In genomic region chr2:217105733-217106649, GRCh38 we compare ENCODE assay signal across 10 cellular contexts.
A peak's percentile ranks its signal among the peaks of the same experiment; 100 is the strongest.
DNase-seq lines count a peak whose midpoint lies in the region; ATAC-seq, FAIRE-seq and TF ChIP-seq lines count a peak whose summit lies in the region.
"Had no signal": no experiment of that assay in that cellular context is flagged by ENCODE, and none has a peak within 500 bp of the region (broad histone marks: within the 10 kb centered on the region; RNA-seq: fewer than 3 reads in every experiment).

No MANE protein-coding gene starts in this region.

- H3K36me3 ChIP-seq in Panc1 (ENCODE audit: control insufficient read depth, insufficient read depth, low read length) (no peaks in the 10 kb centered on the region), endothelial cell of umbilical vein (ENCODE audit: control insufficient read depth in 2 of 2, extremely low read depth in 1 of 2, insufficient read depth in 2 of 2, low read length in 2 of 2) (no peaks in the 10 kb centered on the region), tibial nerve (no peaks in the 10 kb centered on the region)

- 66 to 82% methylated on average over 5 of the region's 5 CpGs for WGBS in tibial nerve, 2 donors

- no peaks in the 10 kb centered on the region for H4K20me1 ChIP-seq in endothelial cell of umbilical vein (replicated peaks; ENCODE audit: control insufficient read depth, extremely low read depth, insufficient read depth, low read length)

- peak; percentile 91 for FAIRE-seq in endothelial cell of umbilical vein (lab: Jason Lieb, UNC)

- no peak for ATAC-seq in Panc1
- no peak for ATAC-seq in T-helper 17 cell
- ATAC-seq in GM18505 (IDR thresholded peaks at IDR 0.05; ENCODE audit: unreplicated experiment), result no peak

- H3K9ac ChIP-seq in endothelial cell of umbilical vein (replicated peaks; ENCODE audit: extremely low read depth, insufficient read depth, low read length), result no peak overlapping the region

- TF ChIP-seq POLR2A in endothelial cell of umbilical vein (IDR thresholded peaks at IDR 0.05; ENCODE audit: low read depth, low read length) (no peak), GM18505 (IDR thresholded peaks at IDR 0.05; ENCODE audit: borderline replicate concordance, extremely low read depth, insufficient read depth, insufficient read length) (no peak), tibial nerve (IDR thresholded peaks at IDR 0.05) (no peak)

- H3K9me3 ChIP-seq in Panc1 (ENCODE audit: control insufficient read depth, insufficient read depth, low read depth, low read length) (no peaks in the 10 kb centered on the region), endothelial cell of umbilical vein (replicated peaks; ENCODE audit: control insufficient read depth, insufficient read depth, low read length) (no peaks in the 10 kb centered on the region), T-helper 17 cell (ENCODE audit: control insufficient read depth, low read length, poor library complexity, severe bottlenecking) (no peaks in the 10 kb centered on the region), tibial nerve (no peaks in the 10 kb centered on the region)

- no peak overlapping the region for H3K4me3 Mint-ChIP-seq in T-helper 17 cell

- BruUV-seq in Panc1 (replicated peaks; lab: Mats Ljungman, UMichigan), result no TSS peak
- BruUV-seq in endothelial cell of umbilical vein (replicated peaks; lab: Mats Ljungman, UMichigan), result no TSS peak

- DNase-seq in GM04503 (ENCODE audit: low read depth) (peak; percentile 93), Panc1 (ENCODE audit: low read depth, low spot score) (peak; percentile 2), endothelial cell of umbilical vein (ENCODE audit: low read depth, low spot score) (peak; percentile 54), posterior vena cava (ENCODE audit: low spot score) (peak; percentile 82), T-helper 17 cell (no peak), tibial nerve (ENCODE audit: low spot score in 2 of 2) (no peak), cerebellar cortex (ENCODE audit: low spot score) (no peak)
- DNase-seq: activated CD4-positive, CD25-positive, alpha-beta regulatory T cell treated with anti-CD3 and anti-CD28 coated beads, Interleukin-2, amount 50 U/mL, for 72 hours; stimulated activated CD4-positive, alpha-beta T cell treated with anti-CD3 and anti-CD28 coated beads, Interleukin-4, amount 100 ng/mL, for 4 hours had no signal

- no peak overlapping the region for H3K27ac Mint-ChIP-seq in T-helper 17 cell

- H3K79me2 ChIP-seq in endothelial cell of umbilical vein (ENCODE audit: control insufficient read depth, insufficient read depth, low read length), result no peaks in the 10 kb centered on the region

- H3K4me3 ChIP-seq in Panc1 (ENCODE audit: low read depth in 2 of 2, low read length in 2 of 2) (no peak overlapping the region), endothelial cell of umbilical vein (replicated peaks in 1 of 3; ENCODE audit: insufficient read depth in 1 of 3, low read depth in 1 of 3, low read length in 3 of 3) (no peak overlapping the region), tibial nerve (no peak overlapping the region)

- H3K27ac ChIP-seq in Panc1 (ENCODE audit: low read length) (no peak overlapping the region), endothelial cell of umbilical vein (ENCODE audit: insufficient read depth, low read depth, low read length) (peak overlapping the region; percentile 42), tibial nerve (no peak overlapping the region)

- in situ Hi-C loops in Panc1 (cut with HindIII; ENCODE audit: low pct_unique_long_range_greater_than_20kb, low sequenced_read_pairs), result no loop called here

- dilution Hi-C loops in endothelial cell of umbilical vein (cut with MboI; ENCODE audit: extremely low pct_ligation_motif_present, low sequenced_read_pairs), result no loop called here

- peak overlapping the region; percentile 21 for H2AFZ ChIP-seq in endothelial cell of umbilical vein (ENCODE audit: low read depth, low read length)

- TF ChIP-seq CTCF in Panc1 (IDR thresholded peaks at IDR 0.05) (no peak), endothelial cell of umbilical vein (IDR thresholded peaks at IDR 0.05; ENCODE audit: extremely low read depth in 1 of 2, insufficient read depth in 1 of 2, low read depth in 1 of 2, low read length in 2 of 2) (no peak), tibial nerve (IDR thresholded peaks at IDR 0.05) (no peak)

- no peaks in the 10 kb centered on the region for H3K36me3 Mint-ChIP-seq in T-helper 17 cell (ENCODE audit: low read depth)

- intact Hi-C loops in Panc1 (cut with micrococcal nuclease; ENCODE audit: unreplicated experiment) (no loop called here), endothelial cell of umbilical vein (cut with micrococcal nuclease) (loop anchor here (1.0 kb wide), 1 partner anchor 16 kb away; no protein-coding TSS in a partner anchor), posterior vena cava (cut with DNase I) (loop anchor here in 1 of 2 donors (10.0 kb wide), 1 partner anchor 411 kb away; the partner anchor contains the start of gene IGFBP5)

- H3K9me1 ChIP-seq in endothelial cell of umbilical vein (replicated peaks; ENCODE audit: control insufficient read depth, extremely low read depth, insufficient read depth, low read length), result no peaks in the 10 kb centered on the region

- H3K4me1 Mint-ChIP-seq in T-helper 17 cell, result no peaks in the 10 kb centered on the region

- CTCF ChIA-PET in Panc1 (lab: Charles Lee) (no interaction called here), endothelial cell of umbilical vein (lab: Charles Lee) (interaction anchor here (1.2 to 2.1 kb wide), 3 partner anchors 21 to 60 kb away, joined by 3 to 7 read pairs (median 7); no protein-coding TSS in a partner anchor)

- TF ChIP-seq EP300 in tibial nerve (IDR thresholded peaks at IDR 0.05), result no peak

- H3K4me2 ChIP-seq in endothelial cell of umbilical vein (ENCODE audit: insufficient read depth, low read length), result peak overlapping the region; percentile 15

- peaks cover 5% of the 10 kb centered on the region for H3K27me3 Mint-ChIP-seq in T-helper 17 cell

- H3K4me1 ChIP-seq in Panc1 (ENCODE audit: control insufficient read depth, insufficient read depth, low read length) (no peaks in the 10 kb centered on the region), endothelial cell of umbilical vein (ENCODE audit: control insufficient read depth, extremely low read depth, insufficient read depth, low read length) (peaks cover 20% of the 10 kb centered on the region), tibial nerve (no peaks in the 10 kb centered on the region)

- POLR2A ChIA-PET in Panc1 (lab: Charles Lee), result no interaction called here
- POLR2A ChIA-PET in endothelial cell of umbilical vein (lab: Charles Lee), result interaction anchor here (1.0 kb wide), 1 partner anchor 47 kb away, joined by 4 read pairs; no protein-coding TSS in a partner anchor

- H3K27me3 ChIP-seq in Panc1 (ENCODE audit: control insufficient read depth, insufficient read depth, low read length) (no peaks in the 10 kb centered on the region), endothelial cell of umbilical vein (ENCODE audit: control insufficient read depth in 2 of 2, insufficient read depth in 2 of 2, low read length in 2 of 2) (no peaks in the 10 kb centered on the region), tibial nerve (no peaks in the 10 kb centered on the region)

TF ChIP-seq in endothelial cell of umbilical vein, 7 proteins besides CTCF, POLR2A, EP300 and RAD21:
- TF ChIP-seq MAX (IDR thresholded peaks at IDR 0.05; ENCODE audit: insufficient read depth, insufficient read length), result no peak
- TF ChIP-seq EZH2 (IDR thresholded peaks at IDR 0.05; ENCODE audit: borderline replicate concordance, low read depth, low read length, severe bottlenecking), result no peak
- TF ChIP-seq MYC (IDR thresholded peaks at IDR 0.05; ENCODE audit: low read depth, low read length), result no peak
- peak; percentile 90 for TF ChIP-seq FOS (IDR thresholded peaks at IDR 0.05; ENCODE audit: borderline replicate concordance, insufficient read depth, low read length)
- peak; percentile 65 for TF ChIP-seq JUN (IDR thresholded peaks at IDR 0.05; ENCODE audit: borderline replicate concordance, insufficient read depth, insufficient read length, low read depth)
- no peak for TF ChIP-seq POLR2AphosphoS5 (IDR thresholded peaks at IDR 0.05; ENCODE audit: insufficient read depth, low read depth, low read length)
- TF ChIP-seq GATA2 (IDR thresholded peaks at IDR 0.05; ENCODE audit: insufficient read depth, insufficient read length, low read depth, low read length), result peak; percentile 57

Comparison
In these comparisons a context has a peak if more than half of its experiments do, and no peak if none do; other contexts are left out.
1. DNase-seq: peak in GM04503 (single experiment), Panc1 (single experiment), endothelial cell of umbilical vein (single experiment) and posterior vena cava (single experiment); none in T-helper 17 cell (0 of 3), tibial nerve (0 of 2) and cerebellar cortex (single experiment).